Comparison of ENCODE assay signal across 8 cellular contexts in genomic region chr12:110563702-110564470, GRCh38.
DNase-seq lines count a peak whose midpoint lies in the region; ATAC-seq lines count a peak whose summit lies in the region.

No MANE protein-coding gene starts in this region.

- DNase-seq in T-helper 1 cell (no peak), iris pigment epithelial cell (ENCODE audit: low read depth) (peak; percentile 77), stromal cell of bone marrow (ENCODE audit: low read depth) (peak; percentile 40), SW 1271 (lab: John Stamatoyannopoulos, UW) (no peak), NCI-H1436 (lab: John Stamatoyannopoulos, UW) (no peak)

- H3K27ac Mint-ChIP-seq in T-helper 1 cell treated with Interleukin-12 subunit alpha and Interleukin-12 subunit beta and Interleukin-4 antibody, amounts not matched to agents 30 μg/mL and 1 μg/mL, for 36 hours, result peak overlapping the region; percentile 22
- peak overlapping the region; percentile 91 for H3K27ac Mint-ChIP-seq in activated naive CD8-positive, alpha-beta T cell

- no peaks in the 10 kb centered on the region for H3K27me3 Mint-ChIP-seq in T-helper 1 cell treated with Interleukin-12 subunit alpha and Interleukin-12 subunit beta and Interleukin-4 antibody, amounts not matched to agents 30 μg/mL and 1 μg/mL, for 36 hours (ENCODE audit: low read depth)
- no peaks in the 10 kb centered on the region for H3K27me3 Mint-ChIP-seq in activated naive CD8-positive, alpha-beta T cell

- peaks cover 33% of the 10 kb centered on the region for H3K4me1 Mint-ChIP-seq in T-helper 1 cell treated with Interleukin-12 subunit alpha and Interleukin-12 subunit beta and Interleukin-4 antibody, amounts not matched to agents 30 μg/mL and 1 μg/mL, for 36 hours (ENCODE audit: low read depth)
- peaks cover 85% of the 10 kb centered on the region for H3K4me1 Mint-ChIP-seq in activated naive CD8-positive, alpha-beta T cell (ENCODE audit: low read depth)

- no peak overlapping the region for H3K4me3 Mint-ChIP-seq in T-helper 1 cell treated with Interleukin-12 subunit alpha and Interleukin-12 subunit beta and Interleukin-4 antibody, amounts not matched to agents 30 μg/mL and 1 μg/mL, for 36 hours
- peak overlapping the region; percentile 65 for H3K4me3 Mint-ChIP-seq in activated naive CD8-positive, alpha-beta T cell

- peaks cover 10% of the 10 kb centered on the region for H3K36me3 Mint-ChIP-seq in T-helper 1 cell treated with Interleukin-12 subunit alpha and Interleukin-12 subunit beta and Interleukin-4 antibody, amounts not matched to agents 30 μg/mL and 1 μg/mL, for 36 hours (ENCODE audit: low read depth)
- no peaks in the 10 kb centered on the region for H3K36me3 Mint-ChIP-seq in activated naive CD8-positive, alpha-beta T cell

- no peak for ATAC-seq in HG02840 (IDR thresholded peaks at IDR 0.05; ENCODE audit: low FRiP score, unreplicated experiment)

- H3K9me3 Mint-ChIP-seq in T-helper 1 cell treated with Interleukin-12 subunit alpha and Interleukin-12 subunit beta and Interleukin-4 antibody, amounts not matched to agents 30 μg/mL and 1 μg/mL, for 36 hours, result no peaks in the 10 kb centered on the region
- no peaks in the 10 kb centered on the region for H3K9me3 Mint-ChIP-seq in activated naive CD8-positive, alpha-beta T cell (ENCODE audit: low read depth)

Comparison
In these comparisons a context has a peak if more than half of its experiments do, and no peak if none do; other contexts are left out.
1. DNase-seq: peak in iris pigment epithelial cell (single experiment) and stromal cell of bone marrow (single experiment); none in T-helper 1 cell (0 of 5), SW 1271 (0 of 2) and NCI-H1436 (single experiment).